15 cellular contexts compared by ENCODE assay signal in the genomic region with DNA sequence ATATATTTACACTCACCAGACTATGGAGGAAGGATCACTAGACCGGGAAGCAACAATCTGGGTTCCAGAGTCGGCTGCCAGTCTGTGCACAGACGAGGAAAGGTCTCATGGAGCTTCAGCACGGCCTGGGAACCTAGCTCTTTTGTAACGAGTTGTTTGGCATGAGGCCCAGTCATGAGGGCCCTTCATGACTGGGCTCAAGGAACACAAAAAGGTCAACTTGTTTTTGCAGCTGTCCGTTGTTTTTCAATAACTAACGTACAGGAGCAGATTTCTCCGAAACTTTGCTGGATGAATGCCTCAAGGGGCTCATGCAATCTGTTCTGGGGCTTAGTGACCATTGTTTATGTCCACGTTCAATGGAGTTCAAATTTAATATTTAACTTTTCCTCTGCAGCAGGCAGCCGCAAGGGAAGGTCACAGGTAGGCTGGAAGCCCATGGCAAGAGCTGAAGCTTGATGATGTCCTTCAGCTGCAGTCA. TPM values are rescaled to one million over a fixed set of nuclear protein-coding genes. Genes with fewer than 3 reads are reported as not detected.
DNase-seq lines count a peak whose midpoint lies in the region; ATAC-seq and TF ChIP-seq lines count a peak whose summit lies in the region.
"Had no signal": no experiment of that assay in that cellular context is flagged by ENCODE, and none has a peak within 500 bp of the region (broad histone marks: within the 10 kb centered on the region; RNA-seq: fewer than 3 reads in every experiment).

No MANE protein-coding gene starts in this region.

- H3K23ac ChIP-seq in neuronal stem cell (ENCODE audit: low read depth, low read length, poor library complexity), result no peak overlapping the region

- no peak overlapping the region for H4K8ac ChIP-seq in neuronal stem cell (ENCODE audit: low read depth, low read length)

- no peak overlapping the region for H3K18ac ChIP-seq in neuronal stem cell (ENCODE audit: low read length)

- no peak overlapping the region for H2AFZ ChIP-seq in neuronal stem cell (ENCODE audit: low read length)
- H2AFZ ChIP-seq: parathyroid adenoma had no signal

- H3K4me3 ChIP-seq in left ventricle myocardium inferior, result peak overlapping the region; percentile 42
- H3K4me3 ChIP-seq in gastrocnemius medialis, result peak overlapping the region; percentile 7 to 42 (median 36)
- H3K4me3 ChIP-seq in neuronal stem cell (ENCODE audit: low read length in 2 of 2), result no peak overlapping the region
- H3K4me3 ChIP-seq in Caco-2 (ENCODE audit: low read depth, low read length), result no peak overlapping the region

- no TSS peak for BruUV-seq in Caco-2 (replicated peaks; lab: Mats Ljungman, UMichigan)

- H3K27ac Mint-ChIP-seq in naive thymus-derived CD8-positive, alpha-beta T cell, result no peak overlapping the region
- H3K27ac Mint-ChIP-seq in Caco-2 (ENCODE audit: unreplicated experiment), result no peak overlapping the region
- H3K27ac Mint-ChIP-seq in progenitor cell of endocrine pancreas, result no peak overlapping the region

- H3K4me1 ChIP-seq in left ventricle myocardium inferior (peaks cover 53% of the 10 kb centered on the region), gastrocnemius medialis (peaks cover 5 to 20% of the 10 kb centered on the region in 2 donors), neuronal stem cell (ENCODE audit: control insufficient read depth in 2 of 2, insufficient read depth in 1 of 2, low read depth in 1 of 2, low read length in 2 of 2) (no peaks in the 10 kb centered on the region), Caco-2 (no peaks in the 10 kb centered on the region; the same call in 1 of the 2 replicates)
- H3K4me1 ChIP-seq: parathyroid adenoma had no signal

- no peak overlapping the region for H4K91ac ChIP-seq in neuronal stem cell (ENCODE audit: low read depth, low read length, poor library complexity)

- H3K9me3 ChIP-seq in left ventricle myocardium inferior (replicated peaks) (no peaks in the 10 kb centered on the region), gastrocnemius medialis (no peaks in the 10 kb centered on the region), neuronal stem cell (replicated peaks in 1 of 2; ENCODE audit: control insufficient read depth in 2 of 2, insufficient read depth in 1 of 2, low read depth in 1 of 2, low read length in 2 of 2) (no peaks in the 10 kb centered on the region), Caco-2 (no peaks in the 10 kb centered on the region)
- H3K9me3 ChIP-seq: BE2C had no signal

- H2BK15ac ChIP-seq in neuronal stem cell (ENCODE audit: low read length), result no peak overlapping the region

- no peak overlapping the region for H2BK5ac ChIP-seq in neuronal stem cell (ENCODE audit: low read length)

- in situ Hi-C loops in gastrocnemius medialis (cut with MboI; ENCODE audit: low sequenced_read_pairs in 4 of 4), result no loop called here

- H2AK5ac ChIP-seq in neuronal stem cell (ENCODE audit: low read depth, low read length), result no peak overlapping the region

- CTCF ChIA-PET in Caco-2 (lab: Charles Lee), result no interaction called here

- no peak overlapping the region for H3K4me3 Mint-ChIP-seq in naive thymus-derived CD8-positive, alpha-beta T cell
- H3K4me3 Mint-ChIP-seq in Caco-2 (ENCODE audit: unreplicated experiment), result no peak overlapping the region
- H3K4me3 Mint-ChIP-seq in progenitor cell of endocrine pancreas (ENCODE audit: low read depth), result no peak overlapping the region

- peaks cover under 1 to 22% (median 7%) of the 10 kb centered on the region in 5 donors for H3K27me3 Mint-ChIP-seq in naive thymus-derived CD8-positive, alpha-beta T cell
- H3K27me3 Mint-ChIP-seq in Caco-2 (ENCODE audit: insufficient read depth, unreplicated experiment) (no peaks in the 10 kb centered on the region), progenitor cell of endocrine pancreas (peaks cover 31% of the 10 kb centered on the region)

- no peak overlapping the region for H2BK12ac ChIP-seq in neuronal stem cell (ENCODE audit: low read length)

- H3K4ac ChIP-seq in neuronal stem cell (ENCODE audit: low read length), result no peak overlapping the region

- no peak overlapping the region for H3K9ac ChIP-seq in neuronal stem cell (ENCODE audit: low read depth, low read length, poor library complexity)
- H3K9ac ChIP-seq: parathyroid adenoma had no signal

- WGBS in neuronal stem cell (ENCODE audit: extremely low coverage in 2 of 2, insufficient read length in 2 of 2, insufficient replicate concordance in 1 of 2), 2 donors, result no CpG with 5 or more reads among the region's 10 CpGs

- DNase-seq in NCI-H1092 (lab: John Stamatoyannopoulos, UW) (peak; percentile 90), NCI-H774 (lab: John Stamatoyannopoulos, UW) (peak; percentile 86), left ventricle myocardium inferior (peak; percentile 40), gastrocnemius medialis (peak; percentile 64 to 75), neuronal stem cell (ENCODE audit: low spot score) (no peak), Caco-2 (no peak), progenitor cell of endocrine pancreas (ENCODE audit: low spot score, unreplicated experiment) (no peak)
- no peak for DNase-seq in naive thymus-derived CD8-positive, alpha-beta T cell
- DNase-seq: EL; mesendoderm; SIG-M5; stimulated activated CD4-positive, alpha-beta T cell treated with anti-CD3 and anti-CD28 coated beads, Interleukin-2, amount 100 ng/mL, for 24 hours had no signal

- H3K27me3 ChIP-seq in left ventricle myocardium inferior (ENCODE audit: low read depth) (no peaks in the 10 kb centered on the region), gastrocnemius medialis (no peaks in the 10 kb centered on the region), neuronal stem cell (ENCODE audit: control insufficient read depth in 3 of 3, insufficient read depth in 3 of 3, low read depth in 1 of 3, low read length in 3 of 3) (peaks cover 0 to 38% (median 0%) of the 10 kb centered on the region in 3 experiments), Caco-2 (replicated peaks; ENCODE audit: control insufficient read depth, insufficient read depth, low read length) (no peaks in the 10 kb centered on the region)
- H3K27me3 ChIP-seq: BE2C had no signal

- POLR2A ChIA-PET in naive thymus-derived CD8-positive, alpha-beta T cell (lab: Charles Lee), result no interaction called here
- POLR2A ChIA-PET in Caco-2 (lab: Charles Lee), result no interaction called here

- peak overlapping the region; percentile 66 for H3K27ac ChIP-seq in left ventricle myocardium inferior (replicated peaks)
- H3K27ac ChIP-seq in gastrocnemius medialis, result peak overlapping the region; percentile 56 to 68 (median 64)
- H3K27ac ChIP-seq in neuronal stem cell (replicated peaks; ENCODE audit: low read length), result no peak overlapping the region
- H3K27ac ChIP-seq: parathyroid adenoma had no signal

- H3K4me2 ChIP-seq in neuronal stem cell (ENCODE audit: insufficient read depth, low read length, poor library complexity, severe bottlenecking), result no peak overlapping the region

- peaks cover 0 to 4% (median 0%) of the 10 kb centered on the region in 3 donors for H3K36me3 Mint-ChIP-seq in naive thymus-derived CD8-positive, alpha-beta T cell
- H3K36me3 Mint-ChIP-seq in Caco-2 (ENCODE audit: insufficient read depth, unreplicated experiment) (no peaks in the 10 kb centered on the region), progenitor cell of endocrine pancreas (ENCODE audit: insufficient read depth) (no peaks in the 10 kb centered on the region)

- peaks cover 1 to 3% (median 2%) of the 10 kb centered on the region in 4 donors for H3K4me1 Mint-ChIP-seq in naive thymus-derived CD8-positive, alpha-beta T cell
- peaks cover 7% of the 10 kb centered on the region for H3K4me1 Mint-ChIP-seq in Caco-2 (ENCODE audit: low read depth, unreplicated experiment)
- H3K4me1 Mint-ChIP-seq in progenitor cell of endocrine pancreas (ENCODE audit: low read depth), result peaks cover 6% of the 10 kb centered on the region

- no peaks in the 10 kb centered on the region for H3K36me3 ChIP-seq in left ventricle myocardium inferior
- H3K36me3 ChIP-seq in gastrocnemius medialis, result no peaks in the 10 kb centered on the region
- H3K36me3 ChIP-seq in neuronal stem cell (replicated peaks in 1 of 2; ENCODE audit: control insufficient read depth in 2 of 2, insufficient read depth in 2 of 2, low read length in 2 of 2), result no peaks in the 10 kb centered on the region
- no peaks in the 10 kb centered on the region for H3K36me3 ChIP-seq in Caco-2 (ENCODE audit: control insufficient read depth, insufficient read depth, low read length)
- H3K36me3 ChIP-seq: BE2C had no signal

- TF ChIP-seq CTCF in left ventricle myocardium inferior (IDR thresholded peaks at IDR 0.05; ENCODE audit: borderline replicate concordance) (no peak), gastrocnemius medialis (IDR thresholded peaks at IDR 0.05 in 4 of 5, conservative IDR thresholded peaks at IDR 0.05 in 1 of 5) (no peak), Caco-2 (IDR thresholded peaks at IDR 0.05; ENCODE audit: insufficient read depth in 1 of 2, low read depth in 1 of 2, low read length in 1 of 2, severe bottlenecking in 1 of 2, unreplicated experiment in 1 of 2) (no peak), progenitor cell of endocrine pancreas (IDR thresholded peaks at IDR 0.05; ENCODE audit: unreplicated experiment) (no peak)

- no peak overlapping the region for H3K14ac ChIP-seq in neuronal stem cell (ENCODE audit: low read length)

- intact Hi-C loops in left ventricle myocardium inferior (cut with micrococcal nuclease) (loop anchor here (10.0 kb wide), 1 partner anchor 62 kb away; no protein-coding TSS in a partner anchor), gastrocnemius medialis (cut with DNase I; ENCODE audit: low total_unique reads) (loop anchor here (5.0 kb wide), 1 partner anchor 135 kb away; a partner anchor contains a TSS), Caco-2 (cut with micrococcal nuclease; ENCODE audit: unreplicated experiment) (loop anchor here (10.0 kb wide), 1 partner anchor 282 kb away; no protein-coding TSS in a partner anchor)

- no peaks in the 10 kb centered on the region for H3K79me1 ChIP-seq in neuronal stem cell (ENCODE audit: low read depth, low read length)

- no peaks in the 10 kb centered on the region for H3K9me3 Mint-ChIP-seq in naive thymus-derived CD8-positive, alpha-beta T cell
- H3K9me3 Mint-ChIP-seq in Caco-2 (ENCODE audit: unreplicated experiment) (no peaks in the 10 kb centered on the region), progenitor cell of endocrine pancreas (ENCODE audit: low read depth) (no peaks in the 10 kb centered on the region)

- peak in 1 of 2 donors; percentile 44 for TF ChIP-seq POLR2A in gastrocnemius medialis (IDR thresholded peaks at IDR 0.05)

- ATAC-seq in gastrocnemius medialis, result peak; percentile 76 to 78
- no peak for ATAC-seq in naive thymus-derived CD8-positive, alpha-beta T cell

- H2BK120ac ChIP-seq in neuronal stem cell (ENCODE audit: low read depth, low read length), result no peak overlapping the region

RNA-seq across cellular contexts. Expression of a gene that starts 5.9 kb away (rescaled TPM):
- 0.85 TPM for total RNA-seq in left ventricle myocardium inferior
- total RNA-seq in gastrocnemius medialis, result 1 to 10 TPM in 2 of 4 donors, under 1 TPM in 2; 0.92 to 1.9 (median 1.0) TPM
- total RNA-seq in naive thymus-derived CD8-positive, alpha-beta T cell, result under 1 TPM; 0.14 to 0.65 TPM
- polyA plus RNA-seq in naive thymus-derived CD8-positive, alpha-beta T cell, result not detected
- polyA plus RNA-seq in neuronal stem cell (2013, experiment 1 of 2), result 0.25 TPM
- 0.28 TPM for polyA plus RNA-seq in neuronal stem cell (2013, experiment 2 of 2)
- 1.7 and 1.9 TPM in 2 replicates for total RNA-seq in Caco-2 (2022)
- 0.38 and 0.55 TPM in 2 replicates for total RNA-seq in progenitor cell of endocrine pancreas
- total RNA-seq: NCI-H460 had no signal

Comparison
In these comparisons a context has a peak if more than half of its experiments do, and no peak if none do; other contexts are left out.
1. DNase-seq: peak in NCI-H1092 (single experiment), NCI-H774 (single experiment), left ventricle myocardium inferior (single experiment) and gastrocnemius medialis (2 of 2); none in naive thymus-derived CD8-positive, alpha-beta T cell (0 of 10), neuronal stem cell (single experiment), Caco-2 (0 of 2) and progenitor cell of endocrine pancreas (single experiment).
2. H3K4me3 ChIP-seq: peak in left ventricle myocardium inferior (single experiment) and gastrocnemius medialis (4 of 4); none in neuronal stem cell (0 of 2) and Caco-2 (single experiment).
3. ATAC-seq: peak in gastrocnemius medialis (2 of 2); none in naive thymus-derived CD8-positive, alpha-beta T cell (0 of 2).